ENCODE assay signal across 8 cellular contexts in genomic region chr5:116766470-116766947, GRCh38.
DNase-seq lines count a peak whose midpoint lies in the region; ATAC-seq, FAIRE-seq and TF ChIP-seq lines count a peak whose summit lies in the region.

No MANE protein-coding gene starts in this region.

- WGBS in mammary epithelial cell (ENCODE audit: low coverage, missing lambda C conversion rate) = 15% methylated on average over 6 of the region's 6 CpGs
- WGBS in psoas muscle, 3 donors = 52 to 68% (median 61%) methylated on average over 6 of the region's 6 CpGs

- peak; percentile 55 for ATAC-seq in GM21529 (IDR thresholded peaks at IDR 0.05; ENCODE audit: unreplicated experiment)
- ATAC-seq in psoas muscle = peak; percentile 47 to 81 (median 63)
- no peak for ATAC-seq in left colon

- H3K36me3 ChIP-seq in mammary epithelial cell (ENCODE audit: insufficient read depth, low read length) = no peaks in the 10 kb centered on the region
- H3K36me3 ChIP-seq in psoas muscle (ENCODE audit: insufficient read depth in 1 of 2, low read depth in 1 of 2) = no peaks in the 10 kb centered on the region

- no peak overlapping the region for H3K9ac ChIP-seq in mammary epithelial cell (ENCODE audit: insufficient read depth, low read length)

- H3K27me3 ChIP-seq in mammary epithelial cell (ENCODE audit: insufficient read depth, low read length) = no peaks in the 10 kb centered on the region
- H3K27me3 ChIP-seq in psoas muscle (ENCODE audit: insufficient read depth in 3 of 3, low read length in 2 of 3) = no peaks in the 10 kb centered on the region

- BruUV-seq in mammary epithelial cell (replicated peaks; lab: Mats Ljungman, UMichigan) = no TSS peak

- H3K27ac ChIP-seq in mammary epithelial cell (ENCODE audit: insufficient read depth, low read depth, low read length) (peak overlapping the region; percentile 77), psoas muscle (no peak overlapping the region)

- H4K20me1 ChIP-seq in mammary epithelial cell (ENCODE audit: insufficient read depth, low read length) = no peaks in the 10 kb centered on the region

- no peak overlapping the region for H2AFZ ChIP-seq in mammary epithelial cell (ENCODE audit: low read depth, low read length)

- DNase-seq in GM12865 (ENCODE audit: low read depth) = peak; percentile 73
- DNase-seq in HTR-8/SVneo (ENCODE audit: insufficient read length, low spot score) = peak; percentile 66
- DNase-seq in mammary epithelial cell = peak; percentile 98
- no peak for DNase-seq in psoas muscle
- DNase-seq in activated effector memory CD4-positive, alpha-beta T cell treated with anti-CD3 and anti-CD28 coated beads, Interleukin-2, amount 50 U/mL, for 16 hours = no peak
- DNase-seq in SK-N-DZ (ENCODE audit: low spot score) = no peak
- no peak for DNase-seq in left colon

- H3K9me3 ChIP-seq in mammary epithelial cell (replicated peaks; ENCODE audit: insufficient read depth, low read length) (no peaks in the 10 kb centered on the region), psoas muscle (no peaks in the 10 kb centered on the region)

- peaks cover 23% of the 10 kb centered on the region for H3K4me1 ChIP-seq in mammary epithelial cell (ENCODE audit: insufficient read depth, low read length)
- H3K4me1 ChIP-seq in psoas muscle = no peaks in the 10 kb centered on the region

- in situ Hi-C loops in mammary epithelial cell (cut with MboI; ENCODE audit: low sequenced_read_pairs in 2 of 2) = no loop called here

- CTCF ChIA-PET in mammary epithelial cell (lab: Charles Lee; ENCODE audit: low non-redundant PET) = no interaction called here

- H3K79me2 ChIP-seq in mammary epithelial cell (ENCODE audit: insufficient read depth, low read length) = no peaks in the 10 kb centered on the region

- TF ChIP-seq CTCF in GM12865 (IDR thresholded peaks at IDR 0.05; ENCODE audit: insufficient read depth, low read depth, low read length, missing control alignments) = no peak
- TF ChIP-seq CTCF in mammary epithelial cell (conservative IDR thresholded peaks at IDR 0.05 in 1 of 2, IDR thresholded peaks at IDR 0.05 in 1 of 2; ENCODE audit: extremely low read depth in 1 of 2, insufficient read depth in 1 of 2, low read depth in 1 of 2, low read length in 2 of 2) = no peak
- no peak for TF ChIP-seq CTCF in psoas muscle (IDR thresholded peaks at IDR 0.05)

- dilution Hi-C loops in mammary epithelial cell (cut with HindIII; ENCODE audit: low sequenced_read_pairs) = no loop called here

- intact Hi-C loops in mammary epithelial cell (cut with micrococcal nuclease) = no loop called here
- intact Hi-C loops in psoas muscle (cut with DNase I) = no loop called here
- intact Hi-C loops in left colon (cut with DNase I, micrococcal nuclease) = no loop called here

- H3K4me3 ChIP-seq in GM12865 (ENCODE audit: low read depth, low read length) (no peak overlapping the region), mammary epithelial cell (replicated peaks in 1 of 3; ENCODE audit: insufficient read depth in 1 of 3, low read depth in 2 of 3, low read length in 3 of 3) (no peak overlapping the region), psoas muscle (no peak overlapping the region)

- peak overlapping the region; percentile 31 for H3K4me2 ChIP-seq in mammary epithelial cell (ENCODE audit: insufficient read depth, low read depth, low read length)

- FAIRE-seq in HTR-8/SVneo (lab: Jason Lieb, UNC) = no peak

Comparison
In these comparisons a context has a peak if more than half of its experiments do, and no peak if none do; other contexts are left out.
1. DNase-seq: peak in GM12865 (single experiment), HTR-8/SVneo (single experiment) and mammary epithelial cell (single experiment); none in psoas muscle (0 of 2), activated effector memory CD4-positive, alpha-beta T cell treated with anti-CD3 and anti-CD28 coated beads, Interleukin-2, amount 50 U/mL, for 16 hours (single experiment), SK-N-DZ (single experiment) and left colon (0 of 2).